In the genomic region with DNA sequence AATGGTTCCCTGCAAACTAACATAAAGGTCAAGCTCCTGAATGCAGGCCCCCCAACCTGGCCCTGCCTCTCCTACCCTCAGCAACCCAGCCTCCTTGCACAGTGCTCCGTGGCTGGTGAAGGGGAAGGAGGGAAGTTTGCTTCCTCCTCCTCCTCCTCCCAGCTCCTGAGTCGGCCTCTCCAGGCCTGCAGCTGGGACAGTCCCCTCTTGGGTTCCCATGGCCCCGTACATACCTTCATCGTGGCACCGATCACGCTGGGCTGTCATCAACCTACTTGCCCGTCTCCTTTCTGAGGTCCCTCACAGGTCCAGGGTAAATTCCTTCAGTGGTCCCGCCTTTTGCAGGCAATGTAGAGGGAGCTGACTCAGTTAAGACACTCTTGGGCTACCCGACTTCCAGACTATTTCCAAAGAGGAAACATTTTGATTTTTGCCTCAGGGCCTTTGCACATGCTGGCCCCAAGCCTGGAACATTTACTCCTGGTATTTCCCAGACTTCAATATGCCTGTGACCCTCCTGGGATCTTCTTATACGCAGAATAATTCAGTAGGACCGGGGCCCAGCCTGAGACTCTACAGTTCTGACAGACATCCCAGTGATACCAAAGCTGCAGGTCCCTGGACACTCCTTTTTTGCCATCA, we compare ENCODE assay signal across 16 cellular contexts. TPM values are rescaled to one million over a fixed set of nuclear protein-coding genes. Genes with fewer than 3 reads are reported as not detected.
DNase-seq lines count a peak whose midpoint lies in the region; ATAC-seq and TF ChIP-seq lines count a peak whose summit lies in the region.
"Had no signal": no experiment of that assay in that cellular context is flagged by ENCODE, and none has a peak within 500 bp of the region (broad histone marks: within the 10 kb centered on the region; RNA-seq: fewer than 3 reads in every experiment).

No MANE protein-coding gene starts in this region.

- H3K36me3 Mint-ChIP-seq in activated CD4-positive, alpha-beta T cell treated with anti-CD3 and anti-CD28 coated beads, Interleukin-2, amount 10 ng/mL, durations not matched to agents 24 days and 14 days (ENCODE audit: low read depth) = peaks cover 39% of the 10 kb centered on the region
- H3K36me3 Mint-ChIP-seq in activated T-helper 17 cell treated with anti-CD3 and anti-CD28 coated beads, Interleukin-2, amount 50 U/mL, for 72 hours (ENCODE audit: low read depth) = peaks cover 47% of the 10 kb centered on the region
- peaks cover 30% of the 10 kb centered on the region for H3K36me3 Mint-ChIP-seq in nephron progenitor cell (ENCODE audit: low read depth)

- H3K4me1 Mint-ChIP-seq in activated CD4-positive, alpha-beta T cell treated with anti-CD3 and anti-CD28 coated beads, Interleukin-2, amount 10 ng/mL, durations not matched to agents 24 days and 14 days = peaks cover 2% of the 10 kb centered on the region
- H3K4me1 Mint-ChIP-seq in activated T-helper 17 cell treated with anti-CD3 and anti-CD28 coated beads, Interleukin-2, amount 50 U/mL, for 72 hours = no peaks in the 10 kb centered on the region
- no peaks in the 10 kb centered on the region for H3K4me1 Mint-ChIP-seq in nephron progenitor cell

- TF ChIP-seq CTCF in nephron progenitor cell (IDR thresholded peaks at IDR 0.05) = no peak

- DNase-seq in activated CD4-positive, alpha-beta T cell treated with anti-CD3 and anti-CD28 coated beads, Interleukin-2, amount 10 ng/mL, durations not matched to agents 24 days and 14 days = no peak
- DNase-seq in activated CD4-positive, alpha-beta T cell treated with anti-CD3 and anti-CD28 coated beads, Interleukin-2, amount 50 U/mL, for 48 hours = no peak
- DNase-seq in nephron progenitor cell (no peak), NK-92 (lab: John Stamatoyannopoulos, UW; ENCODE audit: unreplicated experiment) (no peak), foreskin melanocyte (no peak)
- DNase-seq: CD8-positive, alpha-beta memory T cell; DMS53; GDM1; NCI-H1105; NCI-H2029 treated with DMSO at 0.1 percent for 48 hours; NCI-H226; NCI-H524 treated with DMSO at 0.1 percent for 48 hours; NCI-H82 had no signal

- intact Hi-C loops in activated CD4-positive, alpha-beta T cell treated with anti-CD3 and anti-CD28 coated beads, Interleukin-2, amount 10 ng/mL, durations not matched to agents 24 days and 14 days (cut with micrococcal nuclease) = no loop called here

- H3K27ac Mint-ChIP-seq in activated CD4-positive, alpha-beta T cell treated with anti-CD3 and anti-CD28 coated beads, Interleukin-2, amount 10 ng/mL, durations not matched to agents 24 days and 14 days = peak overlapping the region; percentile 19
- peak overlapping the region; percentile 39 for H3K27ac Mint-ChIP-seq in activated T-helper 17 cell treated with anti-CD3 and anti-CD28 coated beads, Interleukin-2, amount 50 U/mL, for 72 hours
- H3K27ac Mint-ChIP-seq in nephron progenitor cell = peak overlapping the region; percentile 81

- H3K27me3 Mint-ChIP-seq in activated CD4-positive, alpha-beta T cell treated with anti-CD3 and anti-CD28 coated beads, Interleukin-2, amount 10 ng/mL, durations not matched to agents 24 days and 14 days = no peaks in the 10 kb centered on the region
- H3K27me3 Mint-ChIP-seq in activated T-helper 17 cell treated with anti-CD3 and anti-CD28 coated beads, Interleukin-2, amount 50 U/mL, for 72 hours = no peaks in the 10 kb centered on the region
- no peaks in the 10 kb centered on the region for H3K27me3 Mint-ChIP-seq in nephron progenitor cell (ENCODE audit: low read depth, poor library complexity)
- H3K27me3 Mint-ChIP-seq: CD8-positive, alpha-beta memory T cell had no signal

- no peak for ATAC-seq in activated T-helper 17 cell treated with anti-CD3 and anti-CD28 coated beads, Interleukin-2, amount 50 U/mL, for 72 hours (replicated peaks)
- no peak for ATAC-seq in GM18511 (IDR thresholded peaks at IDR 0.05; ENCODE audit: unreplicated experiment)

- in situ Hi-C loops in GM18951 (cut with MboI; ENCODE audit: low sequenced_read_pairs, unreplicated experiment) = no loop called here

- peak; percentile 23 for TF ChIP-seq POLR2A in GM18951 (IDR thresholded peaks at IDR 0.05; ENCODE audit: extremely low read depth, insufficient read depth, insufficient read length)

- H3K4me3 Mint-ChIP-seq in activated CD4-positive, alpha-beta T cell treated with anti-CD3 and anti-CD28 coated beads, Interleukin-2, amount 10 ng/mL, durations not matched to agents 24 days and 14 days = no peak overlapping the region
- H3K4me3 Mint-ChIP-seq in activated T-helper 17 cell treated with anti-CD3 and anti-CD28 coated beads, Interleukin-2, amount 50 U/mL, for 72 hours = no peak overlapping the region
- no peak overlapping the region for H3K4me3 Mint-ChIP-seq in nephron progenitor cell
- H3K4me3 Mint-ChIP-seq: CD8-positive, alpha-beta memory T cell had no signal

- no peaks in the 10 kb centered on the region for H3K9me3 Mint-ChIP-seq in activated CD4-positive, alpha-beta T cell treated with anti-CD3 and anti-CD28 coated beads, Interleukin-2, amount 10 ng/mL, durations not matched to agents 24 days and 14 days
- no peaks in the 10 kb centered on the region for H3K9me3 Mint-ChIP-seq in activated T-helper 17 cell treated with anti-CD3 and anti-CD28 coated beads, Interleukin-2, amount 50 U/mL, for 72 hours
- H3K9me3 Mint-ChIP-seq in nephron progenitor cell = no peaks in the 10 kb centered on the region
- H3K9me3 Mint-ChIP-seq: CD8-positive, alpha-beta memory T cell had no signal

RNA-seq across cellular contexts. Expression of a gene that starts 26.8 kb away (rescaled TPM):
- total RNA-seq in activated CD4-positive, alpha-beta T cell treated with anti-CD3 and anti-CD28 coated beads, Interleukin-2, amount 10 ng/mL, durations not matched to agents 24 days and 14 days = 137 and 138 TPM in 2 replicates
- 10 to 100 TPM; 54.2 to 95.7 TPM for total RNA-seq in activated T-helper 17 cell treated with anti-CD3 and anti-CD28 coated beads, Interleukin-2, amount 50 U/mL, for 72 hours

Comparison
In these comparisons a context has a peak if more than half of its experiments do, and no peak if none do; other contexts are left out.
1. H3K27ac Mint-ChIP-seq: peak in every context shown above with its lines; median percentile 81 in nephron progenitor cell; 39 in activated T-helper 17 cell treated with anti-CD3 and anti-CD28 coated beads, Interleukin-2, amount 50 U/mL, for 72 hours; 19 in activated CD4-positive, alpha-beta T cell treated with anti-CD3 and anti-CD28 coated beads, Interleukin-2, amount 10 ng/mL, durations not matched to agents 24 days and 14 days.